10 cellular contexts compared by ENCODE assay signal in the genomic region with DNA sequence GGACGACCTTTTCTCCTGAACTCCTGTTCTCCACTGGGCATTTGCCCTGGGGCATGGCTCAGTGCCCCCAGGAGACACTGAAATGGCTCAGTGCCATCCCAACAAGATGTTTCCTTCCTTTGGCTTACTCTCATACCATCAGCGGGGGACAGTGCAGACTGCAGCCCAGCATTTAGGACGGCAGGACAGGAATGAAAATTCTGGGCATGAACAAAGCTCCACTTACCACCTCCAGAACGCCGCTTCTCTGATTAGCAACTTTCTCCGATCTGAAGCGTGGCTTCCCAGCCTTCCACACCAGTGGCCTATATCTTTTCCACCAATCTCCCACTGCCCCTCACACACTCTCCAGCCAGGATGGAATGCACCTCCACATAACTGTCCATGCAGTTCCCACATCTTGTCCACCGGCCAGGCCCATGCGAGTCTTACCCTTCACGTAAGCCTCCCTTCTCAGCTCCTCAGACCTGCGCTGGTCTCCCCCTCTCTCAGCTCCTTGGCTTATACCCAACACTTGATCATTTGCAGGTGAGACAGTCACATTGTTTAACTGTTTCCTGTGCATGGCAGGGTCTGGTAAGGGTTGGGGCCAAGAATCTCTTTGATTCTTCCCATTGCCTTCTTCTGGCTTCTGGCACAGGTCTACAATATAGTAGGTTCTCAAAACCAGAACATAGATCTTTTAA.
DNase-seq lines count a peak whose midpoint lies in the region; ATAC-seq and TF ChIP-seq lines count a peak whose summit lies in the region.
"Had no signal": no experiment of that assay in that cellular context is flagged by ENCODE, and none has a peak within 500 bp of the region (broad histone marks: within the 10 kb centered on the region; RNA-seq: fewer than 3 reads in every experiment).

No MANE protein-coding gene starts in this region.

- H3K9me3 ChIP-seq in spleen: no peaks in the 10 kb centered on the region

- ATAC-seq in HG03521 (IDR thresholded peaks at IDR 0.05; ENCODE audit: unreplicated experiment): no peak
- ATAC-seq: Panc1 had no signal

- WGBS in spleen, 5 donors: 74 to 82% (median 78%) methylated on average over 11 of the region's 11 CpGs

- DNase-seq in M059J (ENCODE audit: low read depth) (peak; percentile 48), endothelial cell (ENCODE audit: low spot score) (no peak), spleen (no peak), DMS53 treated with DMSO at 0.1 percent for 48 hours (lab: John Stamatoyannopoulos, UW; ENCODE audit: unreplicated experiment) (no peak), islet precursor cell (no peak)
- DNase-seq in activated CD4-positive, alpha-beta T cell treated with anti-CD3 and anti-CD28 coated beads, Interleukin-2, amount 50 U/mL, for 1 hour: peak; percentile 52
- DNase-seq: midbrain, NCI-H1105 treated with DMSO at 0.1 percent for 48 hours had no signal

- TF ChIP-seq CTCF in endothelial cell (IDR thresholded peaks at IDR 0.05; ENCODE audit: unreplicated experiment) (no peak), spleen (IDR thresholded peaks at IDR 0.05 in 8 of 11, conservative IDR thresholded peaks at IDR 0.05 in 3 of 11) (no peak)

- H3K4me3 ChIP-seq in spleen: peak overlapping the region; percentile 4 to 68 (median 26)

- H3K36me3 ChIP-seq in spleen: peaks cover 0 to 5% (median 0%) of the 10 kb centered on the region in 6 donors

- intact Hi-C loops in spleen (cut with DNase I; ENCODE audit: low total_unique reads): no loop called here

- peaks cover 35% of the 10 kb centered on the region for H3K36me3 Mint-ChIP-seq in endothelial cell (ENCODE audit: low read depth, unreplicated experiment)

- peaks cover 91% of the 10 kb centered on the region for H3K4me1 Mint-ChIP-seq in endothelial cell (ENCODE audit: unreplicated experiment)

- peaks cover 41 to 88% (median 55%) of the 10 kb centered on the region in 6 donors for H3K4me1 ChIP-seq in spleen

- H3K9me3 Mint-ChIP-seq in endothelial cell (ENCODE audit: unreplicated experiment): no peaks in the 10 kb centered on the region

- peak overlapping the region; percentile 27 to 92 (median 82) for H3K27ac ChIP-seq in spleen

- H3K27me3 Mint-ChIP-seq in endothelial cell (ENCODE audit: unreplicated experiment): peaks cover 17% of the 10 kb centered on the region

- H3K4me3 Mint-ChIP-seq in endothelial cell (ENCODE audit: unreplicated experiment): peak overlapping the region; percentile 78

- H3K27ac Mint-ChIP-seq in endothelial cell (ENCODE audit: unreplicated experiment): peak overlapping the region; percentile 88

- H3K27me3 ChIP-seq in spleen (replicated peaks in 1 of 7): no peaks in the 10 kb centered on the region

- TF ChIP-seq POLR2A in spleen (IDR thresholded peaks at IDR 0.05): peak in 1 of 3 donors; percentile 23

Comparison
In these comparisons a context has a peak if more than half of its experiments do, and no peak if none do; other contexts are left out.
1. DNase-seq: peak in M059J (single experiment) and activated CD4-positive, alpha-beta T cell treated with anti-CD3 and anti-CD28 coated beads, Interleukin-2, amount 50 U/mL, for 1 hour (single experiment); none in endothelial cell (single experiment), spleen (single experiment), DMS53 treated with DMSO at 0.1 percent for 48 hours (single experiment) and islet precursor cell (single experiment).